In genomic region chr12:26621932-26622331, GRCh38 we compare ENCODE assay signal across 20 cellular contexts.
DNase-seq lines count a peak whose midpoint lies in the region; ATAC-seq, FAIRE-seq and TF ChIP-seq lines count a peak whose summit lies in the region.
"Had no signal": no experiment of that assay in that cellular context is flagged by ENCODE, and none has a peak within 500 bp of the region (broad histone marks: within the 10 kb centered on the region; RNA-seq: fewer than 3 reads in every experiment).

No MANE protein-coding gene starts in this region.

- no peaks in the 10 kb centered on the region for H3K4me1 ChIP-seq in SJCRH30
- H3K4me1 ChIP-seq: BE2C, HAP-1 had no signal

- H3K27ac ChIP-seq in SJCRH30, result no peak overlapping the region

- no peaks in the 10 kb centered on the region for H3K27me3 ChIP-seq in SJCRH30
- H3K27me3 ChIP-seq: BE2C had no signal

- no peak for FAIRE-seq in H54 (lab: Jason Lieb, UNC)
- FAIRE-seq: G401.6, HTR-8/SVneo had no signal

- DNase-seq in NCI-H1417 (lab: John Stamatoyannopoulos, UW) (peak; percentile 27 to 91 (median 82)), NCI-H1417 treated with DMSO at 0.1 percent for 48 hours (lab: John Stamatoyannopoulos, UW) (no peak), DMS79 treated with DMSO at 0.1 percent for 48 hours (lab: John Stamatoyannopoulos, UW) (peak; percentile 95), NCI-H345 (lab: John Stamatoyannopoulos, UW) (peak; percentile 26), SJCRH30 (peak; percentile 15 to 36), H54 (ENCODE audit: insufficient read length, low spot score) (no peak)
- DNase-seq in stimulated activated CD4-positive, alpha-beta T cell treated with anti-CD3 and anti-CD28 coated beads, Interleukin-1b, Interleukin-23, amount 100 ng/mL, for 48 hours, result no peak
- DNase-seq: BE2C, COR-L47, IMR-90, NCI-H146, NCI-H526, SHP77 treated with DMSO at 0.1 percent for 48 hours, T-cell, T-helper 9 cell had no signal

- TF ChIP-seq POLR2A in H54 (IDR thresholded peaks at IDR 0.05; ENCODE audit: low read depth, low read length), result no peak

- H3K9me3 ChIP-seq in SJCRH30 (replicated peaks), result no peaks in the 10 kb centered on the region
- H3K9me3 ChIP-seq: BE2C, HAP-1 had no signal

- H3K4me3 ChIP-seq in SJCRH30, result no peak overlapping the region
- H3K4me3 ChIP-seq: HAP-1 had no signal

- H3K36me3 ChIP-seq in SJCRH30, result no peaks in the 10 kb centered on the region
- H3K36me3 ChIP-seq: BE2C, HAP-1 had no signal

- ATAC-seq in HG03565 (IDR thresholded peaks at IDR 0.05; ENCODE audit: unreplicated experiment), result no peak
- ATAC-seq: SK-N-SH treated with all-trans-retinoic acid at 6 μM for 48 hours, T-cell had no signal

Comparison
In these comparisons a context has a peak if more than half of its experiments do, and no peak if none do; other contexts are left out.
1. DNase-seq: peak in NCI-H1417 (3 of 3), DMS79 treated with DMSO at 0.1 percent for 48 hours (single experiment), NCI-H345 (single experiment) and SJCRH30 (2 of 2); none in NCI-H1417 treated with DMSO at 0.1 percent for 48 hours (single experiment), stimulated activated CD4-positive, alpha-beta T cell treated with anti-CD3 and anti-CD28 coated beads, Interleukin-1b, Interleukin-23, amount 100 ng/mL, for 48 hours (single experiment) and H54 (single experiment).